Comparison of ENCODE assay signal across 21 cellular contexts in genomic region chr9:110582156-110582555, GRCh38. TPM values are rescaled to one million over a fixed set of nuclear protein-coding genes. Genes with fewer than 3 reads are reported as not detected.
DNase-seq lines count a peak whose midpoint lies in the region; ATAC-seq and TF ChIP-seq lines count a peak whose summit lies in the region.
"Had no signal": no experiment of that assay in that cellular context is flagged by ENCODE, and none has a peak within 500 bp of the region (broad histone marks: within the 10 kb centered on the region; RNA-seq: fewer than 3 reads in every experiment).

No MANE protein-coding gene starts in this region.

- POLR2A ChIA-PET in PC-9 (lab: Charles Lee; ENCODE audit: unreplicated experiment) = no interaction called here

- H3K9me2 ChIP-seq in PC-9 (ENCODE audit: insufficient read depth) = no peaks in the 10 kb centered on the region; the same call in 1 of the 2 replicates

- DNase-seq in NCI-H82 (lab: John Stamatoyannopoulos, UW) = peak; percentile 14
- DNase-seq in NCI-H82 treated with DMSO at 0.1 percent for 48 hours (lab: John Stamatoyannopoulos, UW; ENCODE audit: unreplicated experiment) = no peak
- no peak for DNase-seq in PC-9
- peak; percentile 51 for DNase-seq in fibroblast of gingiva (ENCODE audit: low read depth)
- no peak for DNase-seq in substantia nigra (lab: John Stamatoyannopoulos, UW)
- no peak for DNase-seq in anterior cingulate cortex (lab: John Stamatoyannopoulos, UW)
- no peak for DNase-seq in stimulated activated naive B cell treated with anti-CD40 and anti-IgM and Interleukin-4, amounts not matched to agents 10 μg/mL and 1 μg/mL and 100 μg/mL, for 72 hours
- no peak for DNase-seq in KBM-7
- DNase-seq: 8988T, DMS79, GOT3, NCI-H1048, NCI-H1694, NCI-H2107, NCI-H345, NCI-H526 treated with DMSO at 0.1 percent for 48 hours, PC-3 had no signal

- peaks cover 20% of the 10 kb centered on the region for H3K79me2 ChIP-seq in PC-9 (ENCODE audit: low read depth)

- peaks cover 8 to 13% of the 10 kb centered on the region in 2 donors for H3K4me1 Mint-ChIP-seq in stimulated activated naive B cell treated with anti-CD40 and anti-IgM and Interleukin-4, amounts not matched to agents 10 μg/mL and 1 μg/mL and 100 μg/mL, for 72 hours

- peaks cover 39% of the 10 kb centered on the region for H3K4me1 ChIP-seq in PC-9 (replicated peaks; ENCODE audit: insufficient read depth)

- H3K4me3 ChIP-seq in PC-9 = no peak overlapping the region

- H3K27ac ChIP-seq in PC-9 = peak overlapping the region; percentile 99
- H3K27ac ChIP-seq in substantia nigra (ENCODE audit: low read depth, low read length, poor library complexity, severe bottlenecking) = peak overlapping the region; percentile 26
- H3K27ac ChIP-seq: C4-2B had no signal

- no peaks in the 10 kb centered on the region; the same call in none of the 2 replicates for H3K9me3 ChIP-seq in PC-9 (ENCODE audit: insufficient read depth, low read depth)

- no peak overlapping the region for H3K27ac Mint-ChIP-seq in stimulated activated naive B cell treated with anti-CD40 and anti-IgM and Interleukin-4, amounts not matched to agents 10 μg/mL and 1 μg/mL and 100 μg/mL, for 72 hours

- H3K4me2 ChIP-seq in PC-9 = no peak overlapping the region

- H3K4me3 Mint-ChIP-seq in stimulated activated naive B cell treated with anti-CD40 and anti-IgM and Interleukin-4, amounts not matched to agents 10 μg/mL and 1 μg/mL and 100 μg/mL, for 72 hours = no peak overlapping the region

- CTCF ChIA-PET in PC-9 (lab: Charles Lee) = no interaction called here

- H4K20me1 ChIP-seq in PC-9 (ENCODE audit: insufficient read depth) = no peaks in the 10 kb centered on the region

- H3K36me3 Mint-ChIP-seq in stimulated activated naive B cell treated with anti-CD40 and anti-IgM and Interleukin-4, amounts not matched to agents 10 μg/mL and 1 μg/mL and 100 μg/mL, for 72 hours = no peaks in the 10 kb centered on the region

- H3K9me3 Mint-ChIP-seq in stimulated activated naive B cell treated with anti-CD40 and anti-IgM and Interleukin-4, amounts not matched to agents 10 μg/mL and 1 μg/mL and 100 μg/mL, for 72 hours = peaks cover 13% of the 10 kb centered on the region in 2 donors

- intact Hi-C loops in PC-9 (cut with micrococcal nuclease; ENCODE audit: unreplicated experiment) = no loop called here

- 0 out of 2 replicates have a peak overlapping the region, but pooled peaks have one; percentile 20 for H2AFZ ChIP-seq in PC-9

- peaks cover 29 to 57% of the 10 kb centered on the region in 2 donors for H3K27me3 Mint-ChIP-seq in stimulated activated naive B cell treated with anti-CD40 and anti-IgM and Interleukin-4, amounts not matched to agents 10 μg/mL and 1 μg/mL and 100 μg/mL, for 72 hours

- H3F3A ChIP-seq in PC-9 (ENCODE audit: insufficient read depth, low read depth) = peaks cover 25% of the 10 kb centered on the region; the same call in 1 of the 2 replicates

- no peak for TF ChIP-seq CTCF in PC-9 (conservative IDR thresholded peaks at IDR 0.05)

- no peaks in the 10 kb centered on the region for H3K36me3 ChIP-seq in PC-9 (ENCODE audit: low read depth)

- ATAC-seq in stimulated activated naive B cell treated with anti-CD40 and anti-IgM and Interleukin-4, amounts not matched to agents 10 μg/mL and 1 μg/mL and 100 μg/mL, for 72 hours (replicated peaks) = no peak
- ATAC-seq: PC-3, Right ventricle myocardium inferior, SK-N-SH treated with all-trans-retinoic acid at 6 μM for 48 hours had no signal

- in situ Hi-C loops in KBM-7 (cut with MboI; ENCODE audit: low pct_unique_long_range_greater_than_20kb, low sequenced_read_pairs) = no loop called here

- no peaks in the 10 kb centered on the region for H3K27me3 ChIP-seq in PC-9 (ENCODE audit: insufficient read depth, low read depth)

- BruUV-seq in PC-9 (replicated peaks; lab: Mats Ljungman, UMichigan) = no TSS peak

RNA-seq across cellular contexts. Expression of gene SVEP1, which starts 2.6 kb away (rescaled TPM):
- total RNA-seq in PC-9 (2021) = 2.9 and 3.3 TPM in 2 replicates
- total RNA-seq: HT-29 had no signal

Comparison
In these comparisons a context has a peak if more than half of its experiments do, and no peak if none do; other contexts are left out.
1. DNase-seq: peak in NCI-H82 (single experiment) and fibroblast of gingiva (single experiment); none in NCI-H82 treated with DMSO at 0.1 percent for 48 hours (single experiment), PC-9 (0 of 2), substantia nigra (0 of 49), anterior cingulate cortex (0 of 58), stimulated activated naive B cell treated with anti-CD40 and anti-IgM and Interleukin-4, amounts not matched to agents 10 μg/mL and 1 μg/mL and 100 μg/mL, for 72 hours (single experiment) and KBM-7 (single experiment).